In genomic region chr15:80252281-80252619, GRCh38 we compare ENCODE assay signal across 9 cellular contexts. TPM values are rescaled to one million over a fixed set of nuclear protein-coding genes. Genes with fewer than 3 reads are reported as not detected.
A peak's percentile ranks its signal among the peaks of the same experiment; 100 is the strongest.
DNase-seq lines count a peak whose midpoint lies in the region; ATAC-seq and TF ChIP-seq lines count a peak whose summit lies in the region.
"Had no signal": no experiment of that assay in that cellular context is flagged by ENCODE, and none has a peak within 500 bp of the region (broad histone marks: within the 10 kb centered on the region; RNA-seq: fewer than 3 reads in every experiment).

No MANE protein-coding gene starts in this region.

- BruUV-seq in A673 (replicated peaks; lab: Mats Ljungman, UMichigan): no TSS peak

- CTCF ChIA-PET in A673 (lab: Charles Lee): interaction anchor here (0.7 kb wide), 1 partner anchor 9 kb away, joined by 3 read pairs; no protein-coding TSS in a partner anchor

- no peak for TF ChIP-seq RAD21 in neural cell (conservative IDR thresholded peaks at IDR 0.05)

- H3K4me2 ChIP-seq in neural cell (ENCODE audit: low read length): no peak overlapping the region

- no peak for TF ChIP-seq EP300 in neural cell (conservative IDR thresholded peaks at IDR 0.05; ENCODE audit: poor library complexity, severe bottlenecking)

- H3K27me3 Mint-ChIP-seq in HFFc6 (ENCODE audit: insufficient read depth): peaks cover 41% of the 10 kb centered on the region

- no peaks in the 10 kb centered on the region for H3K36me3 Mint-ChIP-seq in HFFc6 (ENCODE audit: low read depth)

- no peak overlapping the region for H2AFZ ChIP-seq in neural cell (ENCODE audit: low read depth, low read length)

- H3K9me2 ChIP-seq in neural cell (ENCODE audit: insufficient read depth, low read length): no peaks in the 10 kb centered on the region

- DNase-seq in A673 (ENCODE audit: low spot score): no peak
- no peak for DNase-seq in HFFc6
- DNase-seq in NCI-H128 (lab: John Stamatoyannopoulos, UW; ENCODE audit: unreplicated experiment): no peak
- no peak for DNase-seq in AG08396 (ENCODE audit: low spot score)
- no peak for DNase-seq in SKM-1 (lab: John Stamatoyannopoulos, UW; ENCODE audit: unreplicated experiment)
- DNase-seq: NCI-H187 treated with DMSO at 0.1 percent for 48 hours had no signal

- H3K9me3 Mint-ChIP-seq in HFFc6: no peaks in the 10 kb centered on the region

- H3K4me3 ChIP-seq in A673 (ENCODE audit: low read depth, low read length, poor library complexity, severe bottlenecking) (peak overlapping the region; percentile 6), endocrine pancreas (ENCODE audit: control insufficient read depth, insufficient read depth, low read length) (peak overlapping the region; percentile 77), neural cell (ENCODE audit: low read length) (peak overlapping the region; percentile 63)

- H3K79me2 ChIP-seq in neural cell (replicated peaks; ENCODE audit: insufficient read depth, low read length): no peaks in the 10 kb centered on the region

- H3F3A ChIP-seq in neural cell (ENCODE audit: insufficient read depth, low read length, poor library complexity, severe bottlenecking): no peaks in the 10 kb centered on the region

- ATAC-seq in HG02623 (IDR thresholded peaks at IDR 0.05; ENCODE audit: unreplicated experiment): no peak

- H3K4me1 Mint-ChIP-seq in HFFc6 (ENCODE audit: low read depth): no peaks in the 10 kb centered on the region

- intact Hi-C loops in A673 (cut with micrococcal nuclease; ENCODE audit: unreplicated experiment): no loop called here

- H3K9me3 ChIP-seq in A673 (ENCODE audit: low read depth, low read length, poor library complexity, severe bottlenecking): no peaks in the 10 kb centered on the region
- no peaks in the 10 kb centered on the region for H3K9me3 ChIP-seq in endocrine pancreas (ENCODE audit: control insufficient read depth, low read length)
- no peaks in the 10 kb centered on the region for H3K9me3 ChIP-seq in neural cell (ENCODE audit: low read length)

- H3K36me3 ChIP-seq in A673 (ENCODE audit: insufficient read depth, low read length, poor library complexity, severe bottlenecking) (no peaks in the 10 kb centered on the region), endocrine pancreas (ENCODE audit: control insufficient read depth, insufficient read depth, low read length) (no peaks in the 10 kb centered on the region), neural cell (ENCODE audit: insufficient read depth, low read length) (no peaks in the 10 kb centered on the region)

- H3K4me1 ChIP-seq in A673 (ENCODE audit: insufficient read depth, low read length, poor library complexity, severe bottlenecking) (no peaks in the 10 kb centered on the region), endocrine pancreas (ENCODE audit: control insufficient read depth, insufficient read depth, low read length) (no peaks in the 10 kb centered on the region)

- peaks cover 96% of the 10 kb centered on the region for H3K27me3 ChIP-seq in A673 (replicated peaks; ENCODE audit: insufficient read depth, low read depth, low read length, poor library complexity)
- no peaks in the 10 kb centered on the region for H3K27me3 ChIP-seq in endocrine pancreas (ENCODE audit: control insufficient read depth, insufficient read depth, low read length)
- peaks cover 55% of the 10 kb centered on the region for H3K27me3 ChIP-seq in neural cell (ENCODE audit: insufficient read depth, low read depth, low read length)

- H3K4me3 Mint-ChIP-seq in HFFc6: peak overlapping the region; percentile 60

- POLR2A ChIA-PET in A673 (lab: Charles Lee; ENCODE audit: low non-redundant PET): no interaction called here

- peak overlapping the region; percentile 51 for H3K9ac ChIP-seq in endocrine pancreas (ENCODE audit: control insufficient read depth, insufficient read depth, low read length)
- peak overlapping the region; percentile 38 for H3K9ac ChIP-seq in neural cell (ENCODE audit: low read length)

- TF ChIP-seq CTCF in A673 (conservative IDR thresholded peaks at IDR 0.05; ENCODE audit: low read depth, low read length) (no peak), HFFc6 (IDR thresholded peaks at IDR 0.05) (no peak), neural cell (IDR thresholded peaks at IDR 0.05; ENCODE audit: poor library complexity, severe bottlenecking) (no peak)

- no peaks in the 10 kb centered on the region for H4K20me1 ChIP-seq in neural cell (ENCODE audit: insufficient read depth)

- H3K27ac Mint-ChIP-seq in HFFc6: no peak overlapping the region

- no peak overlapping the region for H3K27ac ChIP-seq in A673 (ENCODE audit: low read depth, low read length, poor library complexity, severe bottlenecking)
- no peak overlapping the region for H3K27ac ChIP-seq in neural cell (ENCODE audit: low read length)

TF ChIP-seq in neural cell, 6 proteins besides CTCF, POLR2A, EP300 and RAD21:
- TF ChIP-seq TAF1 (IDR thresholded peaks at IDR 0.05; ENCODE audit: low read depth) (no peak), POLR2AphosphoS5 (IDR thresholded peaks at IDR 0.05) (no peak), MXI1 (conservative IDR thresholded peaks at IDR 0.05; ENCODE audit: poor library complexity, severe bottlenecking) (no peak), EZH2 (IDR thresholded peaks at IDR 0.05; ENCODE audit: borderline replicate concordance, insufficient read depth, low read length, poor library complexity, severe bottlenecking) (no peak), REST (IDR thresholded peaks at IDR 0.05; ENCODE audit: borderline replicate concordance) (no peak), SMC3 (conservative IDR thresholded peaks at IDR 0.05; ENCODE audit: poor library complexity) (no peak)
TF ChIP-seq in neural cell: peak in this region for 0.

RNA-seq across cellular contexts. Expression of gene CTXND1, which starts 0.2 kb away (rescaled TPM):
- not detected in 2 replicates for total RNA-seq in A673 (2021)
- not detected for total RNA-seq in HFFc6 (2021; fragmentation: NEBNext Ultra II Directional; extraction: Animal tissue kit (Norgen Biotek cat#: 25700))
- polyA plus RNA-seq in neural cell: 0.08 TPM in 1 of 2 replicates, not detected in the other
- not detected in 2 replicates for polyA minus RNA-seq in neural cell

Comparison
In these comparisons a context has a peak if more than half of its experiments do, and no peak if none do; other contexts are left out.
1. H3K4me3 ChIP-seq: peak in every context shown above with its lines; median percentile 77 in endocrine pancreas; 63 in neural cell; 6 in A673.